ENCODE assay signal across 8 cellular contexts in the genomic region with DNA sequence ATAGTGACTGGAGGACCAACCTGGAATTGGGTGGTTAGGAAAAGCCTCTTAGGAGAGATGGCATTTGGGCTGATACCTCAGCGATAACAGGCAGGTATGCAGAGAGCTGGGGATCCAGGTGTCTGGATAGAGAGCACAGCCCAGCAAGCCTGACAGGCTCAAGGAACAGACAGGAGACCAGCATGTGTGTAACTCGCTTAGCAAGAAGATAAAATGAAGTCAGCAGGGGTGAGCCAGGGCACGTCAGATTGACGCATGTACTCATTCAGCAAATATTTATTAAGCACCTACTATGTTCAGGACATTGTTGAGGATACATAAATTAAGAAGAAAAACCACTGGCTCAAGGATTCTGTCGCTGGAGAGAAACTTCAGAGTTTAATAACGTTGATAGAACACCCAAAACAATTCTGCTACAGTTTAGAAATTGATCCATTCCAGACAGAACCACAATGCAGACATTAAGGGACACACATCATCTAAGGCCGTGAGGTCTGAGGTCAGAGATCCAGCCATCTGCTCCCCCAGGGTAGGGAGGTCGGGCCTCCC. TPM values are rescaled to one million over a fixed set of nuclear protein-coding genes. Genes with fewer than 3 reads are reported as not detected.
DNase-seq lines count a peak whose midpoint lies in the region; ATAC-seq and TF ChIP-seq lines count a peak whose summit lies in the region.

No MANE protein-coding gene starts in this region.

- TF ChIP-seq CTCF in GM12864 (IDR thresholded peaks at IDR 0.05; ENCODE audit: low read depth, low read length, missing control alignments) (no peak), RWPE2 (IDR thresholded peaks at IDR 0.05; ENCODE audit: poor library complexity, severe bottlenecking) (no peak), retinal pigment epithelial cell (conservative IDR thresholded peaks at IDR 0.05; ENCODE audit: low read depth, low read length) (no peak)

- H3K4me1 ChIP-seq in RWPE2 (ENCODE audit: insufficient read depth, poor library complexity, severe bottlenecking) = peaks cover 3% of the 10 kb centered on the region

- no peaks in the 10 kb centered on the region for H3K36me3 ChIP-seq in RWPE2 (ENCODE audit: low read depth)

- peak; percentile 55 for DNase-seq in GM12864 (ENCODE audit: low read depth)
- no peak for DNase-seq in RWPE2 (ENCODE audit: low spot score)
- DNase-seq in fibroblast of peridontal ligament (ENCODE audit: extremely low read depth) = peak; percentile 20
- no peak for DNase-seq in retinal pigment epithelial cell (ENCODE audit: low read depth)
- no peak for DNase-seq in ureter (ENCODE audit: low spot score)
- DNase-seq in Kasumi-1 (lab: John Stamatoyannopoulos, UW) = no peak
- no peak for DNase-seq in NCI-H82 treated with DMSO at 0.1 percent for 48 hours (lab: John Stamatoyannopoulos, UW; ENCODE audit: unreplicated experiment)

- H3K27ac ChIP-seq in RWPE2 (ENCODE audit: poor library complexity, severe bottlenecking) = peak overlapping the region; percentile 73

- no peaks in the 10 kb centered on the region for H3K27me3 ChIP-seq in RWPE2 (ENCODE audit: insufficient read depth, poor library complexity, severe bottlenecking)

- peak; percentile 11; the same call in 2 of the 3 replicates for ATAC-seq in RWPE2 (ENCODE audit: low read depth)
- ATAC-seq in HG03135 (IDR thresholded peaks at IDR 0.05; ENCODE audit: unreplicated experiment) = no peak

- no peaks in the 10 kb centered on the region for H3K9me3 ChIP-seq in RWPE2 (ENCODE audit: severe bottlenecking)

- H3K4me3 ChIP-seq in GM12864 (ENCODE audit: low read depth, low read length) (peak overlapping the region; percentile 63), RWPE2 (ENCODE audit: severe bottlenecking) (peak overlapping the region; percentile 50), retinal pigment epithelial cell (ENCODE audit: low read length) (peak overlapping the region; percentile 78)

RNA-seq across cellular contexts. Expression of a gene that starts 1.1 kb away (rescaled TPM):
- 48.9 TPM for total RNA-seq in ureter

Comparison
In these comparisons a context has a peak if more than half of its experiments do, and no peak if none do; other contexts are left out.
1. DNase-seq: peak in GM12864 (single experiment) and fibroblast of peridontal ligament (single experiment); none in RWPE2 (single experiment), retinal pigment epithelial cell (single experiment), ureter (single experiment), Kasumi-1 (0 of 2) and NCI-H82 treated with DMSO at 0.1 percent for 48 hours (single experiment).
2. Peak in every context shown above with its lines, with median percentiles within 50 percentile points of each other: H3K4me3 ChIP-seq.